18 cellular contexts compared by ENCODE assay signal in the genomic region with DNA sequence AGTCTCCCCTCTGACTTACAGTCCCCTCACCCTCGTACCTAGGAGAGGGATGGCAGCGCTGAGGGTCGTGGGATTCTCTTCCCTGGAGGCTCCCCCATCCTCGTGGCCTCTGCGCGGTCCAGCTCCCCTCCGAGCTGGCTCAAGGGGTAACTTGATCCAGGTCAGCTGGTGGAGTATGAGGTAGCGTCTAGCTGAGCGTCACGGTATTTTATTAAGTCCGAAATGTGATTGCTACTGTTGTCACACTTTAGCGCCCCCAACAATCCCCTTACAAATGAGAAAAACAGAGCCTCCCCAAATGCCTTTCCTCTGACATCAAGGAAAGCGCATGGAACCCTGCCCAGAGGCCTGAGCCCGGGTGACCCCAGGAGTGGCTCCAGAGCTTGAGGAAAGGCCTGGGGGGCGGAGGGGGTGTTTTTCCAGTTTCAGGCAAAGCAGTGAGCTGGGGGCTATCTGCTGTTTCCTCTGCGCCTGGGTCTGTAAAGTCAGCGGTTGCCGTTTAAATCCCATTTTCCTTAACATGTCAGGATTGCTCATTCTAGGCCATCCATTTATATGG.
"Had no signal": no experiment of that assay in that cellular context is flagged by ENCODE, and none has a peak within 500 bp of the region (broad histone marks: within the 10 kb centered on the region; RNA-seq: fewer than 3 reads in every experiment).

No MANE protein-coding gene starts in this region.

- H3K27me3 Mint-ChIP-seq: stimulated activated naive CD8-positive, alpha-beta T cell treated with anti-CD3 and anti-CD28 coated beads, Interleukin-15, amount 100 ng/mL, for 72 hours had no signal

- H3K36me3 Mint-ChIP-seq: immature natural killer cell; stimulated activated naive B cell treated with anti-CD40 and anti-IgM and Interleukin-4, amounts not matched to agents 10 μg/mL and 1 μg/mL and 100 μg/mL, for 72 hours had no signal

- H3K9me3 ChIP-seq: colonic mucosa, esophagus squamous epithelium, left ventricle myocardium inferior, lower lobe of right lung, testis had no signal

- H3K27ac Mint-ChIP-seq: immature natural killer cell; memory B cell; mesothelial cell of epicardium; progenitor cell of endocrine pancreas; stimulated activated naive B cell treated with anti-CD40 and anti-IgM and Interleukin-4, amounts not matched to agents 10 μg/mL and 1 μg/mL and 100 μg/mL, for 72 hours; stimulated activated naive CD8-positive, alpha-beta T cell treated with anti-CD3 and anti-CD28 coated beads, Interleukin-15, amount 100 ng/mL, for 72 hours had no signal

- H3K27me3 ChIP-seq: colonic mucosa, esophagus squamous epithelium, testis, tibial nerve had no signal

- H3K36me3 ChIP-seq: colonic mucosa, left ventricle myocardium inferior, lower lobe of right lung, tibial nerve had no signal

- H3K4me1 Mint-ChIP-seq: immature natural killer cell; memory B cell; mesothelial cell of epicardium; stimulated activated naive B cell treated with anti-CD40 and anti-IgM and Interleukin-4, amounts not matched to agents 10 μg/mL and 1 μg/mL and 100 μg/mL, for 72 hours; stimulated activated naive CD8-positive, alpha-beta T cell treated with anti-CD3 and anti-CD28 coated beads, Interleukin-15, amount 100 ng/mL, for 72 hours had no signal

- H3K4me3 ChIP-seq: colonic mucosa, esophagus squamous epithelium, left ventricle myocardium inferior, lower lobe of right lung, skin epidermis, testis, tibial nerve had no signal

- H3K4me3 Mint-ChIP-seq: immature natural killer cell; memory B cell; mesothelial cell of epicardium; stimulated activated naive B cell treated with anti-CD40 and anti-IgM and Interleukin-4, amounts not matched to agents 10 μg/mL and 1 μg/mL and 100 μg/mL, for 72 hours; stimulated activated naive CD8-positive, alpha-beta T cell treated with anti-CD3 and anti-CD28 coated beads, Interleukin-15, amount 100 ng/mL, for 72 hours had no signal

- DNase-seq: cerebellar nuclear complex; colonic mucosa; dermis blood vessel endothelial cell; esophagus squamous epithelium; foreskin fibroblast; immature natural killer cell; left ventricle myocardium inferior; lower lobe of right lung; stimulated activated CD4-positive, alpha-beta T cell treated with anti-CD3 and anti-CD28 coated beads, Interleukin-2, amount 100 ng/mL, for 24 hours; stimulated activated CD4-positive, alpha-beta T cell treated with anti-CD3 and anti-CD28 coated beads, Interleukin-4, amount 100 ng/mL, for 4 hours; stimulated activated naive B cell treated with anti-CD40 and anti-IgM and Interleukin-4, amounts not matched to agents 10 μg/mL and 1 μg/mL and 100 μg/mL, for 72 hours; stimulated activated naive CD8-positive, alpha-beta T cell treated with anti-CD3 and anti-CD28 coated beads, Interleukin-15, amount 100 ng/mL, for 72 hours; testis had no signal

- H3K27ac ChIP-seq: colonic mucosa, esophagus squamous epithelium, left ventricle myocardium inferior, lower lobe of right lung, skin epidermis, testis had no signal

- H3K9me3 Mint-ChIP-seq: immature natural killer cell; memory B cell; stimulated activated naive CD8-positive, alpha-beta T cell treated with anti-CD3 and anti-CD28 coated beads, Interleukin-15, amount 100 ng/mL, for 72 hours had no signal

- H3K4me1 ChIP-seq: colonic mucosa, esophagus squamous epithelium, left ventricle myocardium inferior, lower lobe of right lung, testis, tibial nerve had no signal
